20 cellular contexts compared by ENCODE assay signal in genomic region chr12:125098676-125099406, GRCh38.
"Had no signal": no experiment of that assay in that cellular context is flagged by ENCODE, and none has a peak within 500 bp of the region (broad histone marks: within the 10 kb centered on the region; RNA-seq: fewer than 3 reads in every experiment).

No MANE protein-coding gene starts in this region.

- H3K4me1 ChIP-seq: adrenal gland, psoas muscle, tibial artery had no signal

- H3K27me3 ChIP-seq: adrenal gland, esophagus squamous epithelium, heart right ventricle, ovary, tibial artery had no signal

- H3K9me3 Mint-ChIP-seq: activated CD4-positive, alpha-beta memory T cell treated with anti-CD3 and anti-CD28 coated beads for 36 hours; activated naive CD4-positive, alpha-beta T cell treated with anti-CD3 and anti-CD28 coated beads, Interleukin-2, amount 10 ng/mL, durations not matched to agents 7 days and 5 days; activated T-cell treated with anti-CD3 and anti-CD28 coated beads, Interleukin-2, amount 50 U/mL, for 4 hours; dendritic cell treated with granulocyte-macrophage colony-stimulating factor and Interleukin-4, amounts not matched to agents 40 ng/mL and 50 ng/mL, for 4 days; naive thymus-derived CD4-positive, alpha-beta T cell; T-cell had no signal

- H3K4me3 Mint-ChIP-seq: activated CD4-positive, alpha-beta memory T cell treated with anti-CD3 and anti-CD28 coated beads for 36 hours; activated naive CD4-positive, alpha-beta T cell treated with anti-CD3 and anti-CD28 coated beads, Interleukin-2, amount 10 ng/mL, durations not matched to agents 7 days and 5 days; activated T-cell treated with anti-CD3 and anti-CD28 coated beads, Interleukin-2, amount 50 U/mL, for 4 hours; dendritic cell treated with granulocyte-macrophage colony-stimulating factor and Interleukin-4, amounts not matched to agents 40 ng/mL and 50 ng/mL, for 4 days; T-cell had no signal

- H3K27ac Mint-ChIP-seq: activated CD4-positive, alpha-beta memory T cell treated with anti-CD3 and anti-CD28 coated beads for 36 hours; activated naive CD4-positive, alpha-beta T cell treated with anti-CD3 and anti-CD28 coated beads, Interleukin-2, amount 10 ng/mL, durations not matched to agents 7 days and 5 days; dendritic cell treated with granulocyte-macrophage colony-stimulating factor and Interleukin-4, amounts not matched to agents 40 ng/mL and 50 ng/mL, for 4 days had no signal

- DNase-seq: activated CD4-positive, alpha-beta memory T cell treated with anti-CD3 and anti-CD28 coated beads for 36 hours; activated CD8-positive, alpha-beta memory T cell treated with anti-CD3 and anti-CD28 coated beads, Interleukin-2, amount 50 U/mL, for 4 hours; activated naive CD4-positive, alpha-beta T cell treated with anti-CD3 and anti-CD28 coated beads, Interleukin-2, amount 10 ng/mL, durations not matched to agents 7 days and 5 days; activated T-cell treated with anti-CD3 and anti-CD28 coated beads, Interleukin-2, amount 50 U/mL, for 4 hours; effector CD8-positive, alpha-beta T cell; esophagus squamous epithelium; heart right ventricle; mesenchymal stem cell; naive thymus-derived CD4-positive, alpha-beta T cell; ovary; psoas muscle; right cardiac atrium; stimulated activated CD4-positive, alpha-beta T cell treated with anti-CD3 and anti-CD28 coated beads, Interleukin-2, amount 100 ng/mL, for 24 hours; stimulated activated naive CD8-positive, alpha-beta T cell treated with anti-CD3 and anti-CD28 coated beads, Interleukin-15, Interleukin-2, amounts not matched to agents 100 U/mL and 50 U/mL, for 24 hours; substantia nigra; T-cell; tibial artery had no signal

- H3K9me3 ChIP-seq: adrenal gland, esophagus squamous epithelium, heart right ventricle, ovary, psoas muscle, tibial artery had no signal

- H3K27ac ChIP-seq: adrenal gland, heart right ventricle, ovary, psoas muscle, tibial artery had no signal

- FAIRE-seq: urothelium cell line had no signal

- H3K4me3 ChIP-seq: adrenal gland, esophagus squamous epithelium, heart right ventricle, ovary, psoas muscle, tibial artery had no signal

- H3K36me3 ChIP-seq: ovary had no signal

- H3K27me3 Mint-ChIP-seq: activated CD4-positive, alpha-beta memory T cell treated with anti-CD3 and anti-CD28 coated beads for 36 hours; activated naive CD4-positive, alpha-beta T cell treated with anti-CD3 and anti-CD28 coated beads, Interleukin-2, amount 10 ng/mL, durations not matched to agents 7 days and 5 days; naive thymus-derived CD4-positive, alpha-beta T cell; T-cell had no signal

- ATAC-seq: activated T-cell treated with anti-CD3 and anti-CD28 coated beads, Interleukin-2, amount 50 U/mL, for 4 hours; heart right ventricle; naive thymus-derived CD4-positive, alpha-beta T cell; psoas muscle; right cardiac atrium; stimulated activated naive CD8-positive, alpha-beta T cell treated with anti-CD3 and anti-CD28 coated beads, Interleukin-15, Interleukin-2, amounts not matched to agents 100 U/mL and 50 U/mL, for 24 hours; T-cell had no signal
